ENCODE assay signal across 24 cellular contexts in the genomic region with DNA sequence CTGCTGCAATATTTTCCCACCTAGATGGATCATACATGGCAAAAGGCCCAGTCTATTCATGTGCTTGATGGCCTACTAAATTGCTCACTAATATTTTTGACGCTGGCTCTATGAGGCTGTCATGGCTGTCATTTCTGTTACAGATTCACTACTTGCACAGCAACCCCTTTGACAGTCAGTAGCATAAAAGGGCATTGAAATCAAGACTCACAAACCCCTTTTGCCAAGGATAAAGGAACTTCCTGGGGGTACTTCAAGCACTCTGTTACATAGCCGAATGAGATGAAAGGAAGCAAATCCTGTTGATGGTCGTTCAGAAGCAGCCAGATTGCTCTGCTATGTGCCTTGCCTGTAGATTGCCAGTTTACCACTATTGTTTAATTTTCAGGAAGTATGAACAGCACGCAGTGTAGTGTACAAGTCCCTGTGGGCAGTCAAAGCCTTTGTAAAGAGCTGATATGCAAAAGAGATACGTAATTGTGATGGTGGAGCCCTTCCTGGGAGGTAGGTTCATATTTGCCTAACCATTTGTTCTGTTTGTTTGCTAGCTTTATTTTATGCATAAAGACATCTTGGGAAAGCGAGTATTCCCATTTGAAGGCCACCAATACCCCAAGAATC.
DNase-seq lines count a peak whose midpoint lies in the region; ATAC-seq and TF ChIP-seq lines count a peak whose summit lies in the region.
"Had no signal": no experiment of that assay in that cellular context is flagged by ENCODE, and none has a peak within 500 bp of the region (broad histone marks: within the 10 kb centered on the region; RNA-seq: fewer than 3 reads in every experiment).

No MANE protein-coding gene starts in this region.

- TF ChIP-seq CTCF in neural progenitor cell (IDR thresholded peaks at IDR 0.05) (no peak), progenitor cell of endocrine pancreas (IDR thresholded peaks at IDR 0.05; ENCODE audit: unreplicated experiment) (no peak)

- H3K9me3 ChIP-seq in neural progenitor cell (ENCODE audit: low read depth): no peaks in the 10 kb centered on the region
- H3K9me3 ChIP-seq: esophagus squamous epithelium, heart left ventricle, sigmoid colon had no signal

- H3K27me3 Mint-ChIP-seq in neural progenitor cell (ENCODE audit: insufficient read depth, low read depth) (peaks cover 2% of the 10 kb centered on the region), progenitor cell of endocrine pancreas (no peaks in the 10 kb centered on the region)
- H3K27me3 Mint-ChIP-seq: activated naive CD4-positive, alpha-beta T cell treated with anti-CD3 and anti-CD28 coated beads, Interleukin-2, amount 50 U/mL, for 24 hours; B cell; stimulated activated naive CD8-positive, alpha-beta T cell treated with anti-CD3 and anti-CD28 coated beads, Interleukin-15, amount 100 ng/mL, for 72 hours had no signal

- H3K36me3 ChIP-seq in neural progenitor cell (no peaks in the 10 kb centered on the region), H7 (replicated peaks; ENCODE audit: control insufficient read depth, insufficient read depth, low read length) (no peaks in the 10 kb centered on the region)
- H3K36me3 ChIP-seq: esophagus squamous epithelium, heart left ventricle, sigmoid colon had no signal

- H3K27me3 ChIP-seq in neural progenitor cell (no peaks in the 10 kb centered on the region), H7 (ENCODE audit: control insufficient read depth, insufficient read depth, low read length) (no peaks in the 10 kb centered on the region)
- H3K27me3 ChIP-seq: esophagus squamous epithelium, foreskin keratinocyte, heart left ventricle, sigmoid colon had no signal

- H3K36me3 Mint-ChIP-seq in neural progenitor cell (no peaks in the 10 kb centered on the region), progenitor cell of endocrine pancreas (ENCODE audit: insufficient read depth) (no peaks in the 10 kb centered on the region)
- H3K36me3 Mint-ChIP-seq: activated naive CD4-positive, alpha-beta T cell treated with anti-CD3 and anti-CD28 coated beads, Interleukin-2, amount 50 U/mL, for 24 hours had no signal

- H3K79me2 ChIP-seq in neural progenitor cell (ENCODE audit: low read depth): no peaks in the 10 kb centered on the region

- H2AFZ ChIP-seq in neural progenitor cell (replicated peaks): no peak overlapping the region

- ATAC-seq in GM18858 (IDR thresholded peaks at IDR 0.05; ENCODE audit: unreplicated experiment) (peak; percentile 43), HG03060 (IDR thresholded peaks at IDR 0.05; ENCODE audit: low read depth, unreplicated experiment) (peak; percentile 62), HG03045 (IDR thresholded peaks at IDR 0.05; ENCODE audit: unreplicated experiment) (no peak)
- ATAC-seq: foreskin keratinocyte; heart left ventricle; stimulated activated naive CD8-positive, alpha-beta T cell treated with anti-CD3 and anti-CD28 coated beads, Interleukin-15, amount 100 ng/mL, for 72 hours had no signal

- H3K4me3 Mint-ChIP-seq in neural progenitor cell (no peak overlapping the region), progenitor cell of endocrine pancreas (ENCODE audit: low read depth) (no peak overlapping the region)
- H3K4me3 Mint-ChIP-seq: activated naive CD4-positive, alpha-beta T cell treated with anti-CD3 and anti-CD28 coated beads, Interleukin-2, amount 50 U/mL, for 24 hours; B cell; stimulated activated naive CD8-positive, alpha-beta T cell treated with anti-CD3 and anti-CD28 coated beads, Interleukin-15, amount 100 ng/mL, for 72 hours had no signal

- DNase-seq in NCI-H69 (lab: John Stamatoyannopoulos, UW) (peak; percentile 43), neural progenitor cell (ENCODE audit: low spot score) (peak; percentile 50), progenitor cell of endocrine pancreas (ENCODE audit: low spot score, unreplicated experiment) (no peak), H7 (no peak)
- DNase-seq: activated CD4-positive, alpha-beta T cell treated with anti-CD3 and anti-CD28 coated beads for 48 hours; amniotic stem cell; DMS 273 treated with DMSO at 0.1 percent for 48 hours; esophagus squamous epithelium; foreskin keratinocyte; heart left ventricle; NCI-H1105 treated with DMSO at 0.1 percent for 48 hours; NCI-H187 treated with DMSO at 0.1 percent for 48 hours; NCI-H2227 treated with DMSO at 0.1 percent for 48 hours; NCI-H82; sigmoid colon; stimulated activated CD4-positive, alpha-beta T cell treated with anti-CD3 and anti-CD28 coated beads, Interleukin-12 subunit alpha, Interleukin-12 subunit beta, amount 100 ng/mL, for 4 hours; stimulated activated CD4-positive, alpha-beta T cell treated with anti-CD3 and anti-CD28 coated beads, Interleukin-2, amount 100 ng/mL, for 48 hours; stimulated activated naive CD8-positive, alpha-beta T cell treated with anti-CD3 and anti-CD28 coated beads, Interleukin-15, amount 100 ng/mL, for 72 hours; T-helper 9 cell had no signal

- peaks cover 16% of the 10 kb centered on the region for H3K4me1 Mint-ChIP-seq in neural progenitor cell
- H3K4me1 Mint-ChIP-seq in progenitor cell of endocrine pancreas (ENCODE audit: low read depth): no peaks in the 10 kb centered on the region
- H3K4me1 Mint-ChIP-seq: activated naive CD4-positive, alpha-beta T cell treated with anti-CD3 and anti-CD28 coated beads, Interleukin-2, amount 50 U/mL, for 24 hours; B cell; stimulated activated naive CD8-positive, alpha-beta T cell treated with anti-CD3 and anti-CD28 coated beads, Interleukin-15, amount 100 ng/mL, for 72 hours had no signal

- H3K4me3 ChIP-seq in neural progenitor cell (no peak overlapping the region), H7 (ENCODE audit: insufficient read depth, low read depth, low read length) (no peak overlapping the region)
- H3K4me3 ChIP-seq: esophagus squamous epithelium, heart left ventricle, sigmoid colon had no signal

- H3K9me3 Mint-ChIP-seq in neural progenitor cell (no peaks in the 10 kb centered on the region), progenitor cell of endocrine pancreas (ENCODE audit: low read depth) (no peaks in the 10 kb centered on the region)
- H3K9me3 Mint-ChIP-seq: stimulated activated naive CD8-positive, alpha-beta T cell treated with anti-CD3 and anti-CD28 coated beads, Interleukin-15, amount 100 ng/mL, for 72 hours had no signal

- no peak overlapping the region for H3K27ac ChIP-seq in neural progenitor cell
- H3K27ac ChIP-seq: esophagus squamous epithelium, foreskin keratinocyte, heart left ventricle, sigmoid colon had no signal

- peak overlapping the region; percentile 94 for H3K27ac Mint-ChIP-seq in neural progenitor cell
- no peak overlapping the region for H3K27ac Mint-ChIP-seq in progenitor cell of endocrine pancreas
- H3K27ac Mint-ChIP-seq: activated naive CD4-positive, alpha-beta T cell treated with anti-CD3 and anti-CD28 coated beads, Interleukin-2, amount 50 U/mL, for 24 hours; B cell; stimulated activated naive CD8-positive, alpha-beta T cell treated with anti-CD3 and anti-CD28 coated beads, Interleukin-15, amount 100 ng/mL, for 72 hours had no signal

- H3K4me2 ChIP-seq in neural progenitor cell: peak overlapping the region; percentile 21

- H3F3A ChIP-seq in neural progenitor cell (ENCODE audit: low read depth): peaks cover 4% of the 10 kb centered on the region

- H4K20me1 ChIP-seq in neural progenitor cell (ENCODE audit: low read depth): no peaks in the 10 kb centered on the region

- no peak overlapping the region for H3K9ac ChIP-seq in neural progenitor cell

- peaks cover 20% of the 10 kb centered on the region for H3K4me1 ChIP-seq in neural progenitor cell
- H3K4me1 ChIP-seq: esophagus squamous epithelium, foreskin keratinocyte, heart left ventricle, sigmoid colon had no signal

Comparison
In these comparisons a context has a peak if more than half of its experiments do, and no peak if none do; other contexts are left out.
1. DNase-seq: peak in NCI-H69 (single experiment) and neural progenitor cell (single experiment); none in progenitor cell of endocrine pancreas (single experiment) and H7 (single experiment).